In genomic region chr1:203036135-203036534, GRCh38 we compare ENCODE assay signal across 25 cellular contexts. TPM values are rescaled to one million over a fixed set of nuclear protein-coding genes. Genes with fewer than 3 reads are reported as not detected.
A peak's percentile ranks its signal among the peaks of the same experiment; 100 is the strongest.
DNase-seq lines count a peak whose midpoint lies in the region; ATAC-seq and TF ChIP-seq lines count a peak whose summit lies in the region.
"Had no signal": no experiment of that assay in that cellular context is flagged by ENCODE, and none has a peak within 500 bp of the region (broad histone marks: within the 10 kb centered on the region; RNA-seq: fewer than 3 reads in every experiment).

No MANE protein-coding gene starts in this region.

- H4K20me1 ChIP-seq in IMR-90 (ENCODE audit: insufficient read depth, low read length) (peaks cover 18% of the 10 kb centered on the region), osteoblast (ENCODE audit: insufficient read depth, low read length) (no peaks in the 10 kb centered on the region)

- no peak overlapping the region for H2AK9ac ChIP-seq in IMR-90 (replicated peaks; ENCODE audit: low read depth, low read length, poor library complexity)

- H3K27me3 ChIP-seq in IMR-90 (ENCODE audit: control insufficient read depth, insufficient read depth, low read length) (no peaks in the 10 kb centered on the region), dorsolateral prefrontal cortex (no peaks in the 10 kb centered on the region), osteoblast (ENCODE audit: insufficient read depth, low read length) (no peaks in the 10 kb centered on the region)
- H3K27me3 ChIP-seq: neural progenitor cell, transverse colon had no signal

- no peak overlapping the region for H4K5ac ChIP-seq in IMR-90 (ENCODE audit: low read depth, low read length)

- no peak overlapping the region for H2BK15ac ChIP-seq in IMR-90 (ENCODE audit: low read depth, low read length)

- no peaks in the 10 kb centered on the region for H3K9me3 ChIP-seq in IMR-90 (ENCODE audit: control insufficient read depth, insufficient read depth, low read length)
- H3K9me3 ChIP-seq in osteoblast (ENCODE audit: low read depth, low read length): no peaks in the 10 kb centered on the region
- H3K9me3 ChIP-seq: transverse colon had no signal

- H3K4me2 ChIP-seq in IMR-90 (ENCODE audit: low read depth, low read length) (no peak overlapping the region), osteoblast (ENCODE audit: insufficient read depth, low read length) (no peak overlapping the region)
- H3K4me2 ChIP-seq: neural progenitor cell had no signal

- DNase-seq in D341Med (ENCODE audit: low spot score) (peak; percentile 25), IMR-90 (peak; percentile 19), dorsolateral prefrontal cortex (peak in 1 of 10 donors; percentile 8), osteoblast (ENCODE audit: insufficient read length, low spot score, missing footprints) (peak; percentile 69), OCI-M2 (lab: John Stamatoyannopoulos, UW; ENCODE audit: unreplicated experiment) (no peak), ACHN (no peak), DMS79 (lab: John Stamatoyannopoulos, UW) (no peak)
- DNase-seq in activated naive CD4-positive, alpha-beta T cell treated with anti-CD3 and anti-CD28 coated beads, Interleukin-2, amount 50 U/mL, for 72 hours (ENCODE audit: low spot score in 2 of 2): no peak
- DNase-seq: activated CD4-positive, alpha-beta T cell treated with anti-CD3 and anti-CD28 coated beads, Interleukin-2, amount 50 U/mL, for 48 hours; activated gamma-delta T cell treated with Interleukin-2 at 50 U/mL for 16 hours; activated T-cell treated with anti-CD3 and anti-CD28 coated beads for 4 hours; AML-193; aorta; COR-L47; GOT3; kidney glomerular epithelial cell; NCI-H1105 treated with DMSO at 0.1 percent for 48 hours; NCI-H2107; NCI-H526 treated with DMSO at 0.1 percent for 48 hours; SIG-M5; transverse colon had no signal

- H3K79me2 ChIP-seq in osteoblast (ENCODE audit: insufficient read depth, low read length): no peaks in the 10 kb centered on the region

- no peak overlapping the region for H4K91ac ChIP-seq in IMR-90 (ENCODE audit: insufficient read depth, low read depth, low read length)

- no peaks in the 10 kb centered on the region for H3K9me3 Mint-ChIP-seq in activated naive CD4-positive, alpha-beta T cell treated with anti-CD3 and anti-CD28 coated beads, Interleukin-2, amount 50 U/mL, for 72 hours
- H3K9me3 Mint-ChIP-seq: neural progenitor cell; stimulated activated naive CD8-positive, alpha-beta T cell treated with anti-CD3 and anti-CD28 coated beads, Interleukin-15, Interleukin-2, amounts not matched to agents 100 ng/mL and 50 ng/mL, for 24 hours; T-helper 1 cell treated with Interleukin-12 subunit alpha and Interleukin-12 subunit beta and Interleukin-4 antibody, amounts not matched to agents 30 μg/mL and 1 μg/mL, for 36 hours had no signal

- CTCF ChIA-PET in IMR-90 (lab: Yijun Ruan, JAX): interaction anchor here (1.1 to 7.2 kb wide), 2 partner anchors 180 to 233 kb away, joined by 3 to 49 read pairs; no protein-coding TSS in a partner anchor

- TF ChIP-seq POLR2A in IMR-90 (IDR thresholded peaks at IDR 0.05; ENCODE audit: low read depth, low read length): no peak

- H3K79me1 ChIP-seq in IMR-90 (ENCODE audit: low read depth in 1 of 2, low read length in 2 of 2): peaks cover 0 to 8% of the 10 kb centered on the region in 2 experiments; a peak in 2 of 4 replicates

- H3K56ac ChIP-seq in IMR-90 (ENCODE audit: extremely low read depth, insufficient read depth, low read length): no peak overlapping the region

- intact Hi-C loops in IMR-90 (cut with micrococcal nuclease): loop anchor here (5.0 to 10.0 kb wide), 3 partner anchors 81 to 449 kb away; no protein-coding TSS in a partner anchor
- intact Hi-C loops in dorsolateral prefrontal cortex (cut with DNase I): loop anchor here (5.0 kb wide), 5 partner anchors 81 to 301 kb away; partner anchors contain the start of gene ADORA1 (in 1 of the 2)

- TF ChIP-seq CTCF in IMR-90 (conservative IDR thresholded peaks at IDR 0.05; ENCODE audit: low read depth, low read length): no peak
- TF ChIP-seq CTCF in dorsolateral prefrontal cortex (IDR thresholded peaks at IDR 0.05 in 54 of 56, conservative IDR thresholded peaks at IDR 0.05 in 2 of 56; ENCODE audit: low read depth in 1 of 56, partially characterized antibody in 56 of 56): no peak
- TF ChIP-seq CTCF in osteoblast (IDR thresholded peaks at IDR 0.05; ENCODE audit: extremely low read depth, low read depth, low read length): no peak

- H3K4me1 ChIP-seq in IMR-90 (ENCODE audit: control insufficient read depth, insufficient read depth, low read length): peaks cover 19% of the 10 kb centered on the region
- H3K4me1 ChIP-seq in osteoblast (ENCODE audit: insufficient read depth, low read length): peaks cover 17% of the 10 kb centered on the region
- H3K4me1 ChIP-seq: neural progenitor cell had no signal

- POLR2A ChIA-PET in IMR-90 (lab: Charles Lee; ENCODE audit: unreplicated experiment): no interaction called here

- no peak overlapping the region for H2BK120ac ChIP-seq in IMR-90 (ENCODE audit: low read depth, low read length)

- 0 out of 2 replicates have a peak overlapping the region, but pooled peaks have one; percentile 19 for H3K14ac ChIP-seq in IMR-90 (replicated peaks; ENCODE audit: low read depth, low read length)

- no peak overlapping the region for H2BK20ac ChIP-seq in IMR-90 (ENCODE audit: low read depth, low read length)

- H3K36me3 Mint-ChIP-seq in activated naive CD4-positive, alpha-beta T cell treated with anti-CD3 and anti-CD28 coated beads, Interleukin-2, amount 50 U/mL, for 72 hours: peaks cover 0 to 8% of the 10 kb centered on the region in 2 donors

- H3K27ac ChIP-seq in IMR-90 (ENCODE audit: insufficient read depth, low read length) (no peak overlapping the region), dorsolateral prefrontal cortex (peak overlapping the region in 42 of 59 donors; percentile 13 to 88 (median 61)), osteoblast (ENCODE audit: low read depth, low read length) (no peak overlapping the region)
- H3K27ac ChIP-seq: neural progenitor cell, transverse colon had no signal

- H3K4me3 ChIP-seq in IMR-90 (ENCODE audit: insufficient read depth, low read depth, low read length) (no peak overlapping the region), dorsolateral prefrontal cortex (no peak overlapping the region), osteoblast (ENCODE audit: insufficient read depth, low read length) (no peak overlapping the region)
- H3K4me3 ChIP-seq: neural progenitor cell, transverse colon had no signal

- WGBS in IMR-90 (ENCODE audit: extremely low coverage in 2 of 2, insufficient read length in 1 of 2), 2 experiments: no CpG with 5 or more reads among the region's 4 CpGs

- H2AK5ac ChIP-seq in IMR-90 (ENCODE audit: low read depth, low read length): peak overlapping the region; percentile 30; the same call in 1 of the 2 replicates

- in situ Hi-C loops in IMR-90 (cut with MboI; ENCODE audit: low sequenced_read_pairs) (loop anchor here (5.0 kb wide), 1 partner anchor 181 kb away; no protein-coding TSS in a partner anchor), ACHN (cut with HindIII; ENCODE audit: low pct_ligation_motif_present, low pct_unique_long_range_greater_than_20kb, low sequenced_read_pairs) (loop anchor here (25.0 kb wide), 1 partner anchor 176 kb away; no protein-coding TSS in a partner anchor)

- peak overlapping the region in 1 of 2 donors; percentile 12 for H3K27ac Mint-ChIP-seq in activated naive CD4-positive, alpha-beta T cell treated with anti-CD3 and anti-CD28 coated beads, Interleukin-2, amount 50 U/mL, for 72 hours
- H3K27ac Mint-ChIP-seq: stimulated activated naive CD8-positive, alpha-beta T cell treated with anti-CD3 and anti-CD28 coated beads, Interleukin-15, Interleukin-2, amounts not matched to agents 100 ng/mL and 50 ng/mL, for 24 hours; T-helper 1 cell treated with Interleukin-12 subunit alpha and Interleukin-12 subunit beta and Interleukin-4 antibody, amounts not matched to agents 30 μg/mL and 1 μg/mL, for 36 hours had no signal

- no peak for ATAC-seq in IMR-90 (ENCODE audit: low read depth)
- ATAC-seq in activated naive CD4-positive, alpha-beta T cell treated with anti-CD3 and anti-CD28 coated beads, Interleukin-2, amount 50 U/mL, for 72 hours: no peak

- H2AFZ ChIP-seq in IMR-90 (replicated peaks; ENCODE audit: low read length, poor library complexity) (no peak overlapping the region), osteoblast (ENCODE audit: low read length) (no peak overlapping the region)
- H2AFZ ChIP-seq: neural progenitor cell had no signal

- no TSS peak for BruUV-seq in IMR-90 (replicated peaks; lab: Mats Ljungman, UMichigan)

- no peak overlapping the region for H2BK5ac ChIP-seq in IMR-90 (ENCODE audit: low read depth, low read length, poor library complexity, severe bottlenecking)

- H3K9me1 ChIP-seq in IMR-90 (ENCODE audit: insufficient read depth, low read length): 0 out of 2 replicates have a peak, but pooled peaks cover 5% of the 10 kb centered on the region

- no peak overlapping the region for H3K23ac ChIP-seq in IMR-90 (ENCODE audit: low read depth, low read length)

- no peak overlapping the region for H3K4ac ChIP-seq in IMR-90 (ENCODE audit: low read depth, low read length)

- H3K36me3 ChIP-seq in IMR-90 (ENCODE audit: control insufficient read depth, insufficient read depth, low read length): no peaks in the 10 kb centered on the region
- H3K36me3 ChIP-seq in osteoblast (ENCODE audit: insufficient read depth, low read length): no peaks in the 10 kb centered on the region
- H3K36me3 ChIP-seq: neural progenitor cell, transverse colon had no signal

- no peak overlapping the region for H4K8ac ChIP-seq in IMR-90 (ENCODE audit: low read depth in 2 of 2, low read length in 2 of 2)

- no peak overlapping the region for H3K9ac ChIP-seq in IMR-90 (ENCODE audit: low read depth, low read length)
- H3K9ac ChIP-seq: neural progenitor cell had no signal

- TF ChIP-seq RAD21 in IMR-90 (IDR thresholded peaks at IDR 0.05; ENCODE audit: low read length): no peak

- dilution Hi-C loops in IMR-90 (cut with HindIII; ENCODE audit: low sequenced_read_pairs, unreplicated experiment): no loop called here

- H3K18ac ChIP-seq in IMR-90 (ENCODE audit: low read depth, low read length): no peak overlapping the region

RNA-seq across cellular contexts. Expression of gene PPFIA4, which starts 9.8 kb away (rescaled TPM):
- total RNA-seq in IMR-90 (2012; rRNA removed): 3.6 and 5.4 TPM in 2 replicates
- polyA plus RNA-seq in IMR-90 (2012; rRNA removed): 13.7 and 14.3 TPM in 2 replicates
- 6.1 and 8.4 TPM in 2 replicates for polyA plus RNA-seq in IMR-90 (2012; cell fraction: cytosol; rRNA removed)
- polyA plus RNA-seq in IMR-90 (2012; cell fraction: nucleus; rRNA removed; ENCODE audit: low replicate concordance): 166 and 173 TPM in 2 replicates
- 100 to 1,000 TPM in 106 of 120 experiments, 10 to 100 TPM in 14; 47.1 to 253 (median 140) TPM for total RNA-seq in dorsolateral prefrontal cortex
- total RNA-seq in osteoblast: 8.0 and 10.9 TPM in 2 replicates
- 100 to 1,000 TPM in 1 of 2 donors, 1 to 10 TPM in 1; 1.9 to 112 TPM for total RNA-seq in activated naive CD4-positive, alpha-beta T cell treated with anti-CD3 and anti-CD28 coated beads, Interleukin-2, amount 50 U/mL, for 72 hours

RNA-seq across cellular contexts. Expression of gene TMEM183A, which starts 29.0 kb away (rescaled TPM):
- total RNA-seq in IMR-90 (2012; rRNA removed) (63.1 and 68.0 TPM in 2 replicates), dorsolateral prefrontal cortex (100 to 1,000 TPM in 5 of 120 experiments, 10 to 100 TPM in 115; 37.4 to 106 (median 77.4) TPM), osteoblast (116 and 118 TPM in 2 replicates)
- polyA plus RNA-seq in IMR-90 (2012; rRNA removed): 52.8 and 56.8 TPM in 2 replicates
- 20.7 and 41.4 TPM in 2 replicates for polyA plus RNA-seq in IMR-90 (2012; cell fraction: cytosol; rRNA removed)
- polyA plus RNA-seq in IMR-90 (2012; cell fraction: nucleus; rRNA removed; ENCODE audit: low replicate concordance): 38.3 and 88.4 TPM in 2 replicates
- 10 to 100 TPM; 67.5 to 92.0 TPM for total RNA-seq in activated naive CD4-positive, alpha-beta T cell treated with anti-CD3 and anti-CD28 coated beads, Interleukin-2, amount 50 U/mL, for 72 hours

RNA-seq across cellular contexts. Expression of gene MYOG, which starts 49.7 kb away (rescaled TPM):
- total RNA-seq in IMR-90 (2012; rRNA removed) (not detected in 2 replicates), dorsolateral prefrontal cortex (under 1 TPM in 21 of 120 experiments, not detected in 99; 0.26 to 0.91 (median 0.38) TPM), osteoblast (not detected in 2 replicates)
- polyA plus RNA-seq in IMR-90 (2012; rRNA removed): not detected in 2 replicates
- not detected in 2 replicates for polyA plus RNA-seq in IMR-90 (2012; cell fraction: cytosol; rRNA removed)
- polyA plus RNA-seq in IMR-90 (2012; cell fraction: nucleus; rRNA removed; ENCODE audit: low replicate concordance): not detected in 2 replicates
- not detected for total RNA-seq in activated naive CD4-positive, alpha-beta T cell treated with anti-CD3 and anti-CD28 coated beads, Interleukin-2, amount 50 U/mL, for 72 hours
- total RNA-seq: aorta, renal cortical epithelial cell, transverse colon had no signal
- polyA plus RNA-seq: aorta had no signal

Comparison
In these comparisons a context has a peak if more than half of its experiments do, and no peak if none do; other contexts are left out.
1. DNase-seq: peak in D341Med (single experiment), IMR-90 (single experiment) and osteoblast (single experiment); none in OCI-M2 (single experiment), ACHN (single experiment), activated naive CD4-positive, alpha-beta T cell treated with anti-CD3 and anti-CD28 coated beads, Interleukin-2, amount 50 U/mL, for 72 hours (0 of 2) and DMS79 (single experiment).
2. H3K27ac ChIP-seq: peak in dorsolateral prefrontal cortex (42 of 59); none in IMR-90 (single experiment) and osteoblast (single experiment).